10 cellular contexts compared by ENCODE assay signal in genomic region chr15:71691700-71692417, GRCh38.
DNase-seq lines count a peak whose midpoint lies in the region; ATAC-seq, FAIRE-seq and TF ChIP-seq lines count a peak whose summit lies in the region.
"Had no signal": no experiment of that assay in that cellular context is flagged by ENCODE, and none has a peak within 500 bp of the region (broad histone marks: within the 10 kb centered on the region; RNA-seq: fewer than 3 reads in every experiment).

No MANE protein-coding gene starts in this region.

- DNase-seq in ACHN (peak; percentile 65), M059J (ENCODE audit: low read depth) (peak; percentile 95), mucosa of descending colon (peak in 1 of 3 donors; percentile 15), GM13977 (ENCODE audit: low spot score) (no peak), AML-193 (lab: John Stamatoyannopoulos, UW) (no peak)
- DNase-seq in CD8-positive, alpha-beta T cell, result no peak
- DNase-seq: CD4-positive, CD25-positive, alpha-beta regulatory T cell; stimulated activated CD4-positive, alpha-beta T cell treated with anti-CD3 and anti-CD28 coated beads, Interleukin-12 subunit alpha, Interleukin-12 subunit beta, amount 100 ng/mL, for 4 hours had no signal

- H3K9me3 Mint-ChIP-seq in CD8-positive, alpha-beta T cell, result no peaks in the 10 kb centered on the region

- no peak overlapping the region for H3K4me3 Mint-ChIP-seq in CD8-positive, alpha-beta T cell
- H3K4me3 Mint-ChIP-seq: CD4-positive, CD25-positive, alpha-beta regulatory T cell had no signal

- H3K36me3 Mint-ChIP-seq in CD8-positive, alpha-beta T cell, result no peaks in the 10 kb centered on the region
- H3K36me3 Mint-ChIP-seq: CD4-positive, CD25-positive, alpha-beta regulatory T cell had no signal

- H3K4me1 Mint-ChIP-seq in CD8-positive, alpha-beta T cell (ENCODE audit: low read depth), result no peaks in the 10 kb centered on the region
- H3K4me1 Mint-ChIP-seq: CD4-positive, CD25-positive, alpha-beta regulatory T cell had no signal

- peak; percentile 91 for FAIRE-seq in endometrium (lab: Jason Lieb, UNC)

- ATAC-seq in mucosa of descending colon (peak; percentile 75), GM18868 (IDR thresholded peaks at IDR 0.05; ENCODE audit: unreplicated experiment) (no peak)
- ATAC-seq in CD8-positive, alpha-beta T cell, result no peak

- H3K27me3 Mint-ChIP-seq in CD8-positive, alpha-beta T cell (ENCODE audit: low read depth), result peaks cover 35% of the 10 kb centered on the region

- CTCF ChIA-PET in CD8-positive, alpha-beta T cell (lab: Charles Lee), result interaction anchor here (1.0 kb wide), 1 partner anchor 14 kb away, joined by 3 read pairs; no protein-coding TSS in a partner anchor

- intact Hi-C loops in mucosa of descending colon (cut with DNase I, micrococcal nuclease), result no loop called here
- intact Hi-C loops in CD8-positive, alpha-beta T cell (cut with DNase I, micrococcal nuclease), result no loop called here

- POLR2A ChIA-PET in CD8-positive, alpha-beta T cell (lab: Charles Lee), result no interaction called here

- H3K9me3 ChIP-seq in mucosa of descending colon, result no peaks in the 10 kb centered on the region
- H3K9me3 ChIP-seq in CD8-positive, alpha-beta T cell (ENCODE audit: low read length), result no peaks in the 10 kb centered on the region

- no peak overlapping the region for H3K27ac Mint-ChIP-seq in CD8-positive, alpha-beta T cell
- H3K27ac Mint-ChIP-seq: CD4-positive, CD25-positive, alpha-beta regulatory T cell had no signal

- in situ Hi-C loops in ACHN (cut with HindIII; ENCODE audit: low pct_ligation_motif_present, low pct_unique_long_range_greater_than_20kb, low sequenced_read_pairs) (no loop called here), GM13977 (cut with MboI; ENCODE audit: low pct_unique_long_range_greater_than_20kb, low sequenced_read_pairs, unreplicated experiment) (no loop called here)

- H3K36me3 ChIP-seq in mucosa of descending colon (ENCODE audit: low read depth), result no peaks in the 10 kb centered on the region
- H3K36me3 ChIP-seq in CD8-positive, alpha-beta T cell (ENCODE audit: insufficient read depth, low read length), result no peaks in the 10 kb centered on the region

- no peaks in the 10 kb centered on the region for H3K27me3 ChIP-seq in CD8-positive, alpha-beta T cell (ENCODE audit: insufficient read depth, low read length)

- H3K27ac ChIP-seq in CD8-positive, alpha-beta T cell (ENCODE audit: low read depth, low read length), result no peak overlapping the region

- H3K4me1 ChIP-seq in mucosa of descending colon (ENCODE audit: low read depth), result peaks cover 12% of the 10 kb centered on the region
- H3K4me1 ChIP-seq in CD8-positive, alpha-beta T cell (ENCODE audit: insufficient read depth, low read length), result no peaks in the 10 kb centered on the region

- no peak overlapping the region for H3K4me3 ChIP-seq in mucosa of descending colon
- H3K4me3 ChIP-seq in CD8-positive, alpha-beta T cell (ENCODE audit: low read depth, low read length), result no peak overlapping the region

- TF ChIP-seq CTCF in mucosa of descending colon (IDR thresholded peaks at IDR 0.05) (no peak), GM13977 (IDR thresholded peaks at IDR 0.05; ENCODE audit: extremely low read depth, insufficient read depth, missing control alignments) (no peak)
- TF ChIP-seq CTCF in CD8-positive, alpha-beta T cell (IDR thresholded peaks at IDR 0.05), result no peak

Comparison
In these comparisons a context has a peak if more than half of its experiments do, and no peak if none do; other contexts are left out.
1. DNase-seq: peak in ACHN (single experiment) and M059J (single experiment); none in GM13977 (single experiment), CD8-positive, alpha-beta T cell (0 of 7) and AML-193 (0 of 2).